19 cellular contexts compared by ENCODE assay signal in the genomic region with DNA sequence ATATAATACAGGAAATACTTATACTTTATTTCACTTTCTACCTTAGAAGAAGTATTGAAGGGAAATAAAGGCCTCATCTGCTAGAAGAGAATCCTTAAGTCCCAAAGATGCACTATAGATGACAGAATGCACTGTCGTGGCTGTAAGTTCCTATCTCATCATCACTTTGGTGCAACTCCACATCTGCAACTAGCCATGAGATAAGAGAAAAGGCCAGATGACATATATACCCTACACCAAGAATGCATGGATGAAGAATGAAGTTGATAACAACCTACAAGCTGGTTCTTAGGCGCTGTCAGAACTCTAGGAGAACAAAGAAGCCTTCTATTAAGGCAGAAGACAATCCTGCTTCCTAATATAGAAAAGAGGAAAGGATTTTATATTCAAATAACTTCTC. TPM values are rescaled to one million over a fixed set of nuclear protein-coding genes. Genes with fewer than 3 reads are reported as not detected.
DNase-seq lines count a peak whose midpoint lies in the region; ATAC-seq, FAIRE-seq and TF ChIP-seq lines count a peak whose summit lies in the region.
"Had no signal": no experiment of that assay in that cellular context is flagged by ENCODE, and none has a peak within 500 bp of the region (broad histone marks: within the 10 kb centered on the region; RNA-seq: fewer than 3 reads in every experiment).

No MANE protein-coding gene starts in this region.

- H3K27ac ChIP-seq in K562 (ENCODE audit: extremely low read depth, low read depth, low read length) (no peak overlapping the region), psoas muscle (peak overlapping the region; percentile 24)
- H3K27ac ChIP-seq: A549, C4-2B had no signal

- no peaks in the 10 kb centered on the region for H3K9me3 ChIP-seq in K562 (replicated peaks; ENCODE audit: control insufficient read depth, insufficient read depth, low read depth, low read length)
- no peaks in the 10 kb centered on the region for H3K9me3 ChIP-seq in psoas muscle
- H3K9me3 ChIP-seq: A549, BE2C, HAP-1 had no signal

- no peaks in the 10 kb centered on the region for H3K36me3 Mint-ChIP-seq in immature natural killer cell

- no peaks in the 10 kb centered on the region for H3K27me3 ChIP-seq in K562 (ENCODE audit: control insufficient read depth in 2 of 2, insufficient read depth in 2 of 2, low read length in 2 of 2)
- no peaks in the 10 kb centered on the region for H3K27me3 ChIP-seq in psoas muscle (ENCODE audit: insufficient read depth in 3 of 3, low read length in 2 of 3)
- H3K27me3 ChIP-seq: BE2C had no signal

- no peaks in the 10 kb centered on the region for H3K9me3 Mint-ChIP-seq in immature natural killer cell

- TF ChIP-seq RAD21 in K562 (CRISPR knock-in tag; conservative IDR thresholded peaks at IDR 0.05 in 1 of 2, IDR thresholded peaks at IDR 0.05 in 1 of 2) = no peak

- peak overlapping the region; percentile 11; the same call in 1 of the 2 replicates for H3K4me2 ChIP-seq in K562 (ENCODE audit: insufficient read depth, low read length)
- H3K4me2 ChIP-seq: A549 had no signal

- no TSS peak for BruUV-seq in K562 (replicated peaks; lab: Mats Ljungman, UMichigan)

- DNase-seq in OCI-M1 (lab: John Stamatoyannopoulos, UW) (peak; percentile 17), K562 (ENCODE audit: extremely low read depth in 1 of 4, low spot score in 3 of 4) (peak in 3 of 4 experiments; percentile 18 to 64 (median 22)), left ventricle myocardium superior (no peak), psoas muscle (no peak), NCI-H526 treated with DMSO at 0.1 percent for 48 hours (lab: John Stamatoyannopoulos, UW) (no peak), immature natural killer cell (no peak), COLO668 (lab: John Stamatoyannopoulos, UW; ENCODE audit: unreplicated experiment) (no peak)
- DNase-seq: BE2C; CD4-positive, alpha-beta memory T cell; COR-L47; DND-41; GDM1 had no signal

- WGBS in K562 (ENCODE audit: insufficient coverage, low coverage, missing lambda C conversion rate) = 5% methylated on average over 2 of the region's 2 CpGs
- 80 to 92% (median 83%) methylated on average over 2 of the region's 2 CpGs for WGBS in psoas muscle, 3 donors

- H3K9me1 ChIP-seq in K562 (ENCODE audit: control insufficient read depth, insufficient read depth, low read length) = no peaks in the 10 kb centered on the region

- ATAC-seq in K562 = peak; percentile 59
- peak; percentile 28 for ATAC-seq in left ventricle myocardium superior
- ATAC-seq in psoas muscle = peak in 1 of 4 donors; percentile 7
- ATAC-seq: A549 had no signal

- H3K27me3 Mint-ChIP-seq in immature natural killer cell (ENCODE audit: low read depth in 3 of 3) = no peaks in the 10 kb centered on the region
- H3K27me3 Mint-ChIP-seq: CD4-positive, alpha-beta memory T cell had no signal

- no peaks in the 10 kb centered on the region; the same call in 2 of the 3 replicates for H3K36me3 ChIP-seq in K562 (ENCODE audit: control insufficient read depth, insufficient read depth, low read length)
- H3K36me3 ChIP-seq in psoas muscle (ENCODE audit: insufficient read depth in 1 of 2, low read depth in 1 of 2) = no peaks in the 10 kb centered on the region
- H3K36me3 ChIP-seq: BE2C, HAP-1 had no signal

- peak; percentile 40 for FAIRE-seq in K562 (lab: Jason Lieb, UNC)
- FAIRE-seq: A549, GM12892, GM19239, H1 had no signal

- TF ChIP-seq CTCF in K562 (IDR thresholded peaks at IDR 0.05 in 2 of 3, conservative IDR thresholded peaks at IDR 0.05 in 1 of 3; ENCODE audit: insufficient read depth in 2 of 3, low read depth in 1 of 3, low read length in 3 of 3) (no peak), psoas muscle (IDR thresholded peaks at IDR 0.05) (no peak)

- POLR2A ChIA-PET in K562 (lab: Yijun Ruan, JAX) = no interaction called here

- no peak overlapping the region for H3K9ac ChIP-seq in K562 (ENCODE audit: insufficient read depth in 1 of 2, low read depth in 2 of 2, low read length in 2 of 2)

- H2AFZ ChIP-seq in K562 (ENCODE audit: low read depth, low read length) = no peak overlapping the region

- H3K79me2 ChIP-seq in K562 (ENCODE audit: control insufficient read depth, insufficient read depth, low read length) = peaks cover 7% of the 10 kb centered on the region; the same call in 2 of the 3 replicates

- in situ Hi-C loops in K562 (cut with MboI) = no loop called here

- intact Hi-C loops in K562 (cut with micrococcal nuclease) (no loop called here), left ventricle myocardium superior (cut with micrococcal nuclease) (no loop called here), psoas muscle (cut with DNase I) (no loop called here)

- no peaks in the 10 kb centered on the region for H4K20me1 ChIP-seq in K562 (replicated peaks; ENCODE audit: control insufficient read depth, insufficient read depth, low read length)

- H3K4me3 Mint-ChIP-seq in immature natural killer cell = no peak overlapping the region
- H3K4me3 Mint-ChIP-seq: CD4-positive, alpha-beta memory T cell had no signal

- no peak for TF ChIP-seq POLR2A in K562 (conservative IDR thresholded peaks at IDR 0.05)

- peak; percentile 27; the same call in 1 of the 2 replicates for TF ChIP-seq EP300 in K562 (IDR thresholded peaks at IDR 0.05; ENCODE audit: low read length)

- no peak overlapping the region for H3K4me3 ChIP-seq in K562
- no peak overlapping the region for H3K4me3 ChIP-seq in psoas muscle
- H3K4me3 ChIP-seq: A549, HAP-1 had no signal

- H3K27ac Mint-ChIP-seq in immature natural killer cell = peak overlapping the region in 1 of 6 donors; percentile 14
- H3K27ac Mint-ChIP-seq: CD4-positive, alpha-beta memory T cell had no signal

- CTCF ChIA-PET in K562 (lab: Yijun Ruan, JAX; ENCODE audit: low intra/inter-chr PET ratio) = no interaction called here

- H3K4me1 Mint-ChIP-seq in immature natural killer cell = peaks cover 12 to 31% of the 10 kb centered on the region in 2 donors

- H3K4me1 ChIP-seq in K562 (replicated peaks in 1 of 2; ENCODE audit: control insufficient read depth in 2 of 2, insufficient read depth in 2 of 2, low read length in 2 of 2) (peaks cover 0 to 8% of the 10 kb centered on the region in 2 experiments; a peak in 3 of 5 replicates), psoas muscle (peaks cover 32% of the 10 kb centered on the region)
- H3K4me1 ChIP-seq: A549, BE2C, HAP-1 had no signal

TF ChIP-seq in K562, 482 proteins besides CTCF, POLR2A, EP300 and RAD21 (continues in another document):
- TF ChIP-seq NCOA4 (IDR thresholded peaks at IDR 0.05; ENCODE audit: partially characterized antibody) (no peak), WHSC1 (IDR thresholded peaks at IDR 0.05; ENCODE audit: low read length) (no peak), ZSCAN29 (IDR thresholded peaks at IDR 0.05) (no peak)
- TF ChIP-seq, protein P1, sequence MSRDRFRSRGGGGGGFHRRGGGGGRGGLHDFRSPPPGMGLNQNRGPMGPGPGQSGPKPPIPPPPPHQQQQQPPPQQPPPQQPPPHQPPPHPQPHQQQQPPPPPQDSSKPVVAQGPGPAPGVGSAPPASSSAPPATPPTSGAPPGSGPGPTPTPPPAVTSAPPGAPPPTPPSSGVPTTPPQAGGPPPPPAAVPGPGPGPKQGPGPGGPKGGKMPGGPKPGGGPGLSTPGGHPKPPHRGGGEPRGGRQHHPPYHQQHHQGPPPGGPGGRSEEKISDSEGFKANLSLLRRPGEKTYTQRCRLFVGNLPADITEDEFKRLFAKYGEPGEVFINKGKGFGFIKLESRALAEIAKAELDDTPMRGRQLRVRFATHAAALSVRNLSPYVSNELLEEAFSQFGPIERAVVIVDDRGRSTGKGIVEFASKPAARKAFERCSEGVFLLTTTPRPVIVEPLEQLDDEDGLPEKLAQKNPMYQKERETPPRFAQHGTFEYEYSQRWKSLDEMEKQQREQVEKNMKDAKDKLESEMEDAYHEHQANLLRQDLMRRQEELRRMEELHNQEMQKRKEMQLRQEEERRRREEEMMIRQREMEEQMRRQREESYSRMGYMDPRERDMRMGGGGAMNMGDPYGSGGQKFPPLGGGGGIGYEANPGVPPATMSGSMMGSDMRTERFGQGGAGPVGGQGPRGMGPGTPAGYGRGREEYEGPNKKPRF (IDR thresholded peaks at IDR 0.05; ENCODE audit: low read depth, low read length) = no peak

RNA-seq across cellular contexts. Expression of a gene that starts 11.6 kb away (rescaled TPM):
- not detected in 2 replicates for total RNA-seq in K562 (2011; cell fraction: chromatin; rRNA removed; ENCODE audit: low replicate concordance)
- total RNA-seq in K562 (2011; cell fraction: nucleolus; rRNA removed) = not detected in 2 replicates
- total RNA-seq in K562 (2011; cell fraction: nucleoplasm; rRNA removed) = 0.31 TPM in 1 of 2 replicates, not detected in the other
- total RNA-seq in K562 (2014; rRNA removed) = not detected in 2 replicates
- total RNA-seq in K562 (2014; rRNA removed; fragmentation: Illumina TruSeq; extraction: Trizol) = not detected in 2 replicates
- not detected in 2 replicates for total RNA-seq in K562 (2015; rRNA removed; fragmentation: Illumina TruSeq; extraction: Trizol)
- total RNA-seq in K562 (2021) = 0.09 TPM in 1 of 2 replicates, not detected in the other
- 0.03 and 0.05 TPM in 2 replicates for polyA plus RNA-seq in K562 (2011; rRNA removed)
- polyA plus RNA-seq in K562 (2011; cell fraction: cytosol; rRNA removed) = not detected in 2 replicates
- polyA plus RNA-seq in K562 (2011; cell fraction: nucleus; rRNA removed) = not detected in 2 replicates
- 0.08 TPM in 1 of 2 replicates, not detected in the other for polyA plus RNA-seq in K562 (2012)
- polyA plus RNA-seq in K562 (2014; fragmentation: Illumina TruSeq; extraction: Trizol) = not detected in 2 replicates
- under 1 TPM; 0.03 to 0.30 TPM for polyA plus RNA-seq in K562 (2014; fragmentation: Nextera tagmentation; extraction: Ambion mirVana)
- polyA plus RNA-seq in K562 (2014; rRNA removed) = not detected in 2 replicates
- 0.15 TPM in 1 of 2 replicates, not detected in the other for polyA minus RNA-seq in K562 (2011; rRNA and poly(A)+ RNA removed)
- not detected in 2 replicates for polyA minus RNA-seq in K562 (2011; cell fraction: cytosol; rRNA and poly(A)+ RNA removed)
- polyA minus RNA-seq in K562 (2011; cell fraction: nucleus; rRNA and poly(A)+ RNA removed) = 0.33 TPM in 1 of 2 replicates, not detected in the other
- total RNA-seq in left ventricle myocardium superior = 2,753 TPM
- total RNA-seq in psoas muscle = 100 to 1,000 TPM; 158 to 239 (median 211) TPM
- 100 to 1,000 TPM in 2 of 3 donors, 10 to 100 TPM in 1; 72.7 to 214 (median 115) TPM for polyA plus RNA-seq in psoas muscle
- under 1 TPM in 1 of 3 donors, not detected in 2; 0.15 TPM for polyA plus RNA-seq in immature natural killer cell
- total RNA-seq: CD4-positive, alpha-beta memory T cell; H1; HT-29 had no signal
- polyA plus RNA-seq: A549, H1 had no signal

Comparison
In these comparisons a context has a peak if more than half of its experiments do, and no peak if none do; other contexts are left out.
1. DNase-seq: peak in OCI-M1 (single experiment) and K562 (3 of 4); none in left ventricle myocardium superior (single experiment), psoas muscle (0 of 2), NCI-H526 treated with DMSO at 0.1 percent for 48 hours (single experiment), immature natural killer cell (0 of 3) and COLO668 (single experiment).
2. RNA of a gene that starts 11.6 kb away (total RNA-seq): 2,753 TPM in left ventricle myocardium superior (single experiment) and 158 to 239 TPM in psoas muscle; 0.09 to 0.31 TPM in K562; every median in the first group is over 100 times any median in the second.